ENCODE assay signal across 8 cellular contexts in genomic region chr1:159924791-159925712, GRCh38. TPM values are rescaled to one million over a fixed set of nuclear protein-coding genes. Genes with fewer than 3 reads are reported as not detected.
DNase-seq lines count a peak whose midpoint lies in the region; ATAC-seq and TF ChIP-seq lines count a peak whose summit lies in the region.

TAGLN2 (minus strand) TSS chr1:159925507; CDS start chr1:159920509, 4,998 bp downstream.

- peaks cover 38% of the 10 kb centered on the region for H3K4me1 Mint-ChIP-seq in activated CD4-positive, alpha-beta T cell treated with anti-CD3 and anti-CD28 coated beads for 36 hours

- peaks cover 40% of the 10 kb centered on the region for H3K36me3 Mint-ChIP-seq in activated CD4-positive, alpha-beta T cell treated with anti-CD3 and anti-CD28 coated beads for 36 hours (ENCODE audit: low read depth)

- H3K9me3 Mint-ChIP-seq in activated CD4-positive, alpha-beta T cell treated with anti-CD3 and anti-CD28 coated beads for 36 hours (ENCODE audit: low read depth) = no peaks in the 10 kb centered on the region

- DNase-seq in NCI-H2171 treated with DMSO at 0.1 percent for 48 hours (lab: John Stamatoyannopoulos, UW) = peak; percentile 30
- DNase-seq in NCI-H2171 (lab: John Stamatoyannopoulos, UW) = no peak
- DNase-seq in NCI-H2227 (lab: John Stamatoyannopoulos, UW; ENCODE audit: unreplicated experiment) = peak; percentile 88
- peak; percentile 94 for DNase-seq in activated CD4-positive, alpha-beta T cell treated with anti-CD3 and anti-CD28 coated beads for 36 hours
- peak; percentile 93 for DNase-seq in choroid plexus epithelial cell (ENCODE audit: low read depth)
- DNase-seq in left colon = peak; percentile 93 to 96
- DNase-seq in stimulated activated CD4-positive, alpha-beta T cell treated with anti-CD3 and anti-CD28 coated beads, Interleukin-1b, Interleukin-23, amount 100 ng/mL, for 48 hours = peak; percentile 89

- H3K27ac Mint-ChIP-seq in activated CD4-positive, alpha-beta T cell treated with anti-CD3 and anti-CD28 coated beads for 36 hours = peak within 1 kb of the TSS; percentile 98

- no peaks in the 10 kb centered on the region for H3K27me3 Mint-ChIP-seq in activated CD4-positive, alpha-beta T cell treated with anti-CD3 and anti-CD28 coated beads for 36 hours

- CTCF ChIA-PET in activated CD4-positive, alpha-beta T cell treated with anti-CD3 and anti-CD28 coated beads for 36 hours (lab: Charles Lee) = interaction anchor here (0.6 to 2.3 kb wide), 10 partner anchors 11 to 146 kb away, joined by 3 to 6 read pairs (median 4); no protein-coding TSS in a partner anchor

- POLR2A ChIA-PET in activated CD4-positive, alpha-beta T cell treated with anti-CD3 and anti-CD28 coated beads for 36 hours (lab: Charles Lee) = interaction anchor here (0.6 to 2.3 kb wide), 6 partner anchors 13 to 173 kb away, joined by 3 to 10 read pairs (median 5); partner anchors contain the start of genes IGSF8 and IGSF9

- H3K4me3 ChIP-seq in choroid plexus epithelial cell (ENCODE audit: low read depth, low read length) = peak within 1 kb of the TSS; percentile 98

- intact Hi-C loops in activated CD4-positive, alpha-beta T cell treated with anti-CD3 and anti-CD28 coated beads for 36 hours (cut with DNase I, micrococcal nuclease) = loop anchor here (1.0 to 10.0 kb wide), 11 partner anchors 20 to 1992 kb away; partner anchors contain the start of genes AIM2 (in 1 of the 2), COPA (in 1 of the 2), DUSP23 (in 1 of the 2) and IGSF8 (in 1 of the 2)
- intact Hi-C loops in left colon (cut with DNase I, micrococcal nuclease) = no loop called here

- peak within 1 kb of the TSS; percentile 95 for H3K4me3 Mint-ChIP-seq in activated CD4-positive, alpha-beta T cell treated with anti-CD3 and anti-CD28 coated beads for 36 hours

- ATAC-seq in HG02970 (IDR thresholded peaks at IDR 0.05; ENCODE audit: low FRiP score, unreplicated experiment) = peak; percentile 44
- peak; percentile 69 for ATAC-seq in activated CD4-positive, alpha-beta T cell treated with anti-CD3 and anti-CD28 coated beads for 36 hours
- peak; percentile 71 for ATAC-seq in left colon

- no peak for TF ChIP-seq CTCF in choroid plexus epithelial cell (conservative IDR thresholded peaks at IDR 0.05; ENCODE audit: low read depth, low read length)

RNA-seq across cellular contexts. Expression of gene TAGLN2, which starts in this region (rescaled TPM):
- 100 to 1,000 TPM; 410 to 495 TPM for total RNA-seq in activated CD4-positive, alpha-beta T cell treated with anti-CD3 and anti-CD28 coated beads for 36 hours
- total RNA-seq in left colon = 100 to 1,000 TPM; 268 to 291 TPM

Comparison
In these comparisons a context has a peak if more than half of its experiments do, and no peak if none do; other contexts are left out.
1. intact Hi-C loops: an anchor here in activated CD4-positive, alpha-beta T cell treated with anti-CD3 and anti-CD28 coated beads for 36 hours (1.0 to 10.0 kb wide); none called in left colon.